ENCODE assay signal across 8 cellular contexts in the genomic region with DNA sequence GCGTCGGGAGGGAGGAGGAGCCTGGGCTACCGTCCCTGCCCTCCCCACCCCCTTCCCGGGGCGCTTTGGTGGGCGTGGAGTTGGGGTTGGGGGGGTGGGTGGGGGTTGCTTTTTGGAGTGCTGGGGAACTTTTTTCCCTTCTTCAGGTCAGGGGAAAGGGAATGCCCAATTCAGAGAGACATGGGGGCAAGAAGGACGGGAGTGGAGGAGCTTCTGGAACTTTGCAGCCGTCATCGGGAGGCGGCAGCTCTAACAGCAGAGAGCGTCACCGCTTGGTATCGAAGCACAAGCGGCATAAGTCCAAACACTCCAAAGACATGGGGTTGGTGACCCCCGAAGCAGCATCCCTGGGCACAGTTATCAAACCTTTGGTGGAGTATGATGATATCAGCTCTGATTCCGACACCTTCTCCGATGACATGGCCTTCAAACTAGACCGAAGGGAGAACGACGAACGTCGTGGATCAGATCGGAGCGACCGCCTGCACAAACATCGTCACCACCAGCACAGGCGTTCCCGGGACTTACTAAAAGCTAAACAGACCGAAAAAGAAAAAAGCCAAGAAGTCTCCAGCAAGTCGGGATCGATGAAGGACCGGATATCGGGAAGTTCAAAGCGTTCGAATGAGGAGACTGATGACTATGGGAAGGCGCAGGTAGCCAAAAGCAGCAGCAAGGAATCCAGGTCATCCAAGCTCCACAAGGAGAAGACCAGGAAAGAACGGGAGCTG. TPM values are rescaled to one million over a fixed set of nuclear protein-coding genes. Genes with fewer than 3 reads are reported as not detected.
A peak's percentile ranks its signal among the peaks of the same experiment; 100 is the strongest.
DNase-seq lines count a peak whose midpoint lies in the region; ATAC-seq and TF ChIP-seq lines count a peak whose summit lies in the region.

No MANE protein-coding gene starts in this region.

- no peak for TF ChIP-seq POLR2A in gastrocnemius medialis (IDR thresholded peaks at IDR 0.05)

- in situ Hi-C loops in Panc1 (cut with HindIII; ENCODE audit: low pct_unique_long_range_greater_than_20kb, low sequenced_read_pairs) (no loop called here), gastrocnemius medialis (cut with MboI; ENCODE audit: low sequenced_read_pairs in 4 of 4) (no loop called here)

- H3K9me3 ChIP-seq in Panc1 (ENCODE audit: control insufficient read depth, insufficient read depth, low read depth, low read length): no peaks in the 10 kb centered on the region
- no peaks in the 10 kb centered on the region for H3K9me3 ChIP-seq in iPS DF 6.9 (ENCODE audit: control insufficient read depth, insufficient read depth, low read length)
- no peaks in the 10 kb centered on the region for H3K9me3 ChIP-seq in gastrocnemius medialis

- ATAC-seq in HG02623 (IDR thresholded peaks at IDR 0.05; ENCODE audit: unreplicated experiment): peak; percentile 41
- ATAC-seq in Panc1: peak; percentile 91
- ATAC-seq in gastrocnemius medialis: peak; percentile 13 to 32

- H3K4me3 ChIP-seq in Panc1 (ENCODE audit: low read depth in 2 of 2, low read length in 2 of 2): peak overlapping the region; percentile 72 to 89
- H3K4me3 ChIP-seq in iPS DF 6.9 (ENCODE audit: low read length): peak overlapping the region; percentile 86; the same call in 1 of the 2 replicates
- peak overlapping the region; percentile 87 to 99 (median 94) for H3K4me3 ChIP-seq in gastrocnemius medialis

- DNase-seq in NCI-H1694 (lab: John Stamatoyannopoulos, UW) (peak; percentile 35), NCI-H1694 treated with DMSO at 0.1 percent for 48 hours (lab: John Stamatoyannopoulos, UW) (no peak), Panc1 (ENCODE audit: low read depth, low spot score) (no peak), astrocyte of the hippocampus (ENCODE audit: low read depth, low spot score) (peak; percentile 62), iPS DF 6.9 (ENCODE audit: low read depth, low spot score) (no peak), gastrocnemius medialis (no peak)
- DNase-seq in NK-92 treated with Interleukin-12 subunit alpha and Interleukin-12 subunit beta, amount 100 ng/mL, for 24 hours (lab: John Stamatoyannopoulos, UW): no peak

- no TSS peak for BruUV-seq in Panc1 (replicated peaks; lab: Mats Ljungman, UMichigan)

- H3K4me1 ChIP-seq in Panc1 (ENCODE audit: control insufficient read depth, insufficient read depth, low read length): no peaks in the 10 kb centered on the region
- no peaks in the 10 kb centered on the region for H3K4me1 ChIP-seq in iPS DF 6.9 (ENCODE audit: control insufficient read depth, insufficient read depth, low read length)
- peaks cover 25 to 26% of the 10 kb centered on the region in 2 donors for H3K4me1 ChIP-seq in gastrocnemius medialis

- no peak for TF ChIP-seq CTCF in Panc1 (IDR thresholded peaks at IDR 0.05)
- no peak for TF ChIP-seq CTCF in gastrocnemius medialis (IDR thresholded peaks at IDR 0.05 in 4 of 5, conservative IDR thresholded peaks at IDR 0.05 in 1 of 5)

- intact Hi-C loops in Panc1 (cut with micrococcal nuclease; ENCODE audit: unreplicated experiment): no loop called here
- intact Hi-C loops in gastrocnemius medialis (cut with DNase I; ENCODE audit: low total_unique reads): loop anchor here (1.0 to 5.0 kb wide), 3 partner anchors 11 to 180 kb away; a partner anchor contains a TSS

- H3K27ac ChIP-seq in Panc1 (ENCODE audit: low read length): peak overlapping the region; percentile 86
- no peak overlapping the region for H3K27ac ChIP-seq in iPS DF 6.9 (ENCODE audit: low read length)
- H3K27ac ChIP-seq in gastrocnemius medialis: peak overlapping the region; percentile 97 to 99 (median 98)

- H3K36me3 ChIP-seq in Panc1 (ENCODE audit: control insufficient read depth, insufficient read depth, low read length): no peaks in the 10 kb centered on the region; the same call in 1 of the 2 replicates
- no peaks in the 10 kb centered on the region for H3K36me3 ChIP-seq in iPS DF 6.9 (ENCODE audit: control insufficient read depth, insufficient read depth, low read length)
- no peaks in the 10 kb centered on the region for H3K36me3 ChIP-seq in gastrocnemius medialis

- no CpG with 5 or more reads among the region's 37 CpGs for WGBS in iPS DF 6.9 (ENCODE audit: insufficient coverage, insufficient read length)

- H3K27me3 ChIP-seq in Panc1 (ENCODE audit: control insufficient read depth, insufficient read depth, low read length) (no peaks in the 10 kb centered on the region), iPS DF 6.9 (ENCODE audit: control insufficient read depth, insufficient read depth, low read length) (no peaks in the 10 kb centered on the region), gastrocnemius medialis (no peaks in the 10 kb centered on the region)

- POLR2A ChIA-PET in Panc1 (lab: Charles Lee): interaction anchor here (0.9 kb wide), 1 partner anchor 161 kb away, joined by 4 read pairs; no protein-coding TSS in a partner anchor

- CTCF ChIA-PET in Panc1 (lab: Charles Lee): interaction anchor here (0.6 to 0.7 kb wide), 3 partner anchors 250 to 593 kb away, joined by 3 to 8 read pairs (median 4); no protein-coding TSS in a partner anchor

RNA-seq across cellular contexts. Expression of a gene that starts 0.8 kb away (rescaled TPM):
- total RNA-seq in Panc1 (2021; ENCODE audit: unreplicated experiment) (57.8 TPM), gastrocnemius medialis (10 to 100 TPM; 10.6 to 20.9 (median 14.2) TPM)
- polyA plus RNA-seq in Panc1 (2012; ENCODE audit: insufficient read length): 25.1 TPM

RNA-seq across cellular contexts. Expression of a gene that starts 11.0 kb away (rescaled TPM):
- 41.4 TPM for total RNA-seq in Panc1 (2021; ENCODE audit: unreplicated experiment)
- 16.1 TPM for polyA plus RNA-seq in Panc1 (2012; ENCODE audit: insufficient read length)
- 10 to 100 TPM; 16.3 to 25.1 (median 17.8) TPM for total RNA-seq in gastrocnemius medialis

Comparison
In these comparisons a context has a peak if more than half of its experiments do, and no peak if none do; other contexts are left out.
1. DNase-seq: peak in NCI-H1694 (single experiment) and astrocyte of the hippocampus (single experiment); none in NCI-H1694 treated with DMSO at 0.1 percent for 48 hours (single experiment), Panc1 (single experiment), iPS DF 6.9 (single experiment), gastrocnemius medialis (0 of 2) and NK-92 treated with Interleukin-12 subunit alpha and Interleukin-12 subunit beta, amount 100 ng/mL, for 24 hours (single experiment).
2. ATAC-seq: peak in every context shown above with its lines; median percentile 91 in Panc1; 41 in HG02623; 22 in gastrocnemius medialis.
3. Peak in every context shown above with its lines, with median percentiles within 50 percentile points of each other: H3K4me3 ChIP-seq.